In the genomic region with DNA sequence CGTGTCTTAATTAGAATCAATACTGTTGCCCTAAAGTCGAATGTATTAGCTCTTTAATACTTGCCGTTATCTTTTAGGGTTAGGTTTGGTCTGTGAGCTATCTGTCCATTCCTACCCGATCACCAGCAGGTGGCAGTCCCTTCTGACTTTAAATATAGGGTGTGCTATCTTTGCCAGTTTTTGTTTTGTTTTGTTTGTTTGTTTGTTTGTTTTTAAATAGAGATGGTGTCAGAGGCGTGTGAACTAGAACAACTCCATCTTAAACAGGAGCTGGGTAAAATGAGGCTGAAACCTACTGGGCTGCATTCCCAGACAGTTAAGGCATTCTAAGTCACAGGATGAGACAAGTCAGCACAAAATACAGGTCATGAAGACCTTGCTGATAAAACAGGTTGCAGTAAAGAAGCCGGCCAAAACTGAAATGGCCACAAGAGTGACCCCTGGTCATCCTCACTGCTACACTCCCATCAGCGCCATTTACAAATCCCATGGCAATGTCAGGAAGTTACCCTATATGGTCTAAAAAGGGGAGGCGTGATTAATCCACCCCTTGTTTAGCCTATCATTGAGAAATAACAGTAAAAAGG, we compare ENCODE assay signal across 8 cellular contexts. TPM values are rescaled to one million over a fixed set of nuclear protein-coding genes. Genes with fewer than 3 reads are reported as not detected.
DNase-seq lines count a peak whose midpoint lies in the region; ATAC-seq and TF ChIP-seq lines count a peak whose summit lies in the region.

No MANE protein-coding gene starts in this region.

- peak overlapping the region; percentile 97 to 98 for H3K27ac ChIP-seq in right atrium auricular region

- no peaks in the 10 kb centered on the region for H3K36me3 ChIP-seq in right atrium auricular region

- no peak for ATAC-seq in HG03457 (IDR thresholded peaks at IDR 0.05; ENCODE audit: unreplicated experiment)

- H3K27me3 ChIP-seq in right atrium auricular region = no peaks in the 10 kb centered on the region

- peak; percentile 54 to 77 for TF ChIP-seq CTCF in right atrium auricular region (IDR thresholded peaks at IDR 0.05)

- peak overlapping the region; percentile 92 to 97 for H3K4me3 ChIP-seq in right atrium auricular region

- peaks cover 0 to 24% of the 10 kb centered on the region in 2 donors for H3K4me1 ChIP-seq in right atrium auricular region

- no peaks in the 10 kb centered on the region for H3K9me3 ChIP-seq in right atrium auricular region

- peak; percentile 1 for DNase-seq in NCI-H345 (lab: John Stamatoyannopoulos, UW)
- DNase-seq in NCI-H345 treated with DMSO at 0.1 percent for 48 hours (lab: John Stamatoyannopoulos, UW; ENCODE audit: unreplicated experiment) = no peak
- peak; percentile 74 for DNase-seq in HuH-7 (ENCODE audit: low spot score)
- DNase-seq in SIG-M5 treated with dmso at 0.1 percent for 504 hours (lab: John Stamatoyannopoulos, UW; ENCODE audit: unreplicated experiment) = peak; percentile 74
- peak; percentile 48 for DNase-seq in amniotic epithelial cell (ENCODE audit: low read depth)
- DNase-seq in right atrium auricular region (ENCODE audit: low spot score) = no peak
- peak; percentile 47 for DNase-seq in putamen (ENCODE audit: low spot score)

RNA-seq across cellular contexts. Expression of gene ATF1, which starts 1.5 kb away (rescaled TPM):
- total RNA-seq in right atrium auricular region = 10 to 100 TPM; 10.0 to 17.5 TPM

Comparison
In these comparisons a context has a peak if more than half of its experiments do, and no peak if none do; other contexts are left out.
1. DNase-seq: peak in NCI-H345 (single experiment), HuH-7 (single experiment), SIG-M5 treated with dmso at 0.1 percent for 504 hours (single experiment), amniotic epithelial cell (single experiment) and putamen (single experiment); none in NCI-H345 treated with DMSO at 0.1 percent for 48 hours (single experiment) and right atrium auricular region (single experiment).